8 cellular contexts compared by ENCODE assay signal in the genomic region with DNA sequence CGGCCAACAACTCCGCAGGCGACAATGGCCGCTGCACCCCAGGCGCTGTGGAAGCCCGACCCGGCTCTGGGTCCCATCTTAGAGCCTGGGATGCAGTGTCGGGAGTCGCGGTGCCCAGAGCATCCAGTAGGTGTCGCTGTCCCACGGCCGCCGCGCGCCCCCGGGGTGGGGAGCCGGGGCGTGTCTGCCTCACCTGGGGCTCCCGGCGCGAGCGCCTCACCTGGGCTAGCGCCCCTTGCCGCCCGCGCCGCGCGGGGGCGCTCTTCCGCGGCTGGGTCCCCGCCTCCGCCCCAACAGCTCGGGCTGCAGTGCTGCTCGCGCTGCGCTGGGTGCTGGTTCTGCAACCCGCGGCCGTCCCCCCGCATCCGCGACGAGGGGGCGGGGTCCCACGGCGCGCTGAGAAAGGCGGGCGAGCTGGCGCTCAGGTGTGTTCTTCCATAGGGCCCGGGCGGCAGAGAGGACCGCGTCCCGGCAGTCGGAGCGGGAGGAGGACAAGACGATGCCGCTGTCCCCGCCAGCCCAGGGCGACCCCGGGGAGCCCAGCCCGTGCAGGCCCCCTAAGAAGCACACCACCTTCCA. TPM values are rescaled to one million over a fixed set of nuclear protein-coding genes. Genes with fewer than 3 reads are reported as not detected.
DNase-seq lines count a peak whose midpoint lies in the region; ATAC-seq and TF ChIP-seq lines count a peak whose summit lies in the region.

A gene with protein sequence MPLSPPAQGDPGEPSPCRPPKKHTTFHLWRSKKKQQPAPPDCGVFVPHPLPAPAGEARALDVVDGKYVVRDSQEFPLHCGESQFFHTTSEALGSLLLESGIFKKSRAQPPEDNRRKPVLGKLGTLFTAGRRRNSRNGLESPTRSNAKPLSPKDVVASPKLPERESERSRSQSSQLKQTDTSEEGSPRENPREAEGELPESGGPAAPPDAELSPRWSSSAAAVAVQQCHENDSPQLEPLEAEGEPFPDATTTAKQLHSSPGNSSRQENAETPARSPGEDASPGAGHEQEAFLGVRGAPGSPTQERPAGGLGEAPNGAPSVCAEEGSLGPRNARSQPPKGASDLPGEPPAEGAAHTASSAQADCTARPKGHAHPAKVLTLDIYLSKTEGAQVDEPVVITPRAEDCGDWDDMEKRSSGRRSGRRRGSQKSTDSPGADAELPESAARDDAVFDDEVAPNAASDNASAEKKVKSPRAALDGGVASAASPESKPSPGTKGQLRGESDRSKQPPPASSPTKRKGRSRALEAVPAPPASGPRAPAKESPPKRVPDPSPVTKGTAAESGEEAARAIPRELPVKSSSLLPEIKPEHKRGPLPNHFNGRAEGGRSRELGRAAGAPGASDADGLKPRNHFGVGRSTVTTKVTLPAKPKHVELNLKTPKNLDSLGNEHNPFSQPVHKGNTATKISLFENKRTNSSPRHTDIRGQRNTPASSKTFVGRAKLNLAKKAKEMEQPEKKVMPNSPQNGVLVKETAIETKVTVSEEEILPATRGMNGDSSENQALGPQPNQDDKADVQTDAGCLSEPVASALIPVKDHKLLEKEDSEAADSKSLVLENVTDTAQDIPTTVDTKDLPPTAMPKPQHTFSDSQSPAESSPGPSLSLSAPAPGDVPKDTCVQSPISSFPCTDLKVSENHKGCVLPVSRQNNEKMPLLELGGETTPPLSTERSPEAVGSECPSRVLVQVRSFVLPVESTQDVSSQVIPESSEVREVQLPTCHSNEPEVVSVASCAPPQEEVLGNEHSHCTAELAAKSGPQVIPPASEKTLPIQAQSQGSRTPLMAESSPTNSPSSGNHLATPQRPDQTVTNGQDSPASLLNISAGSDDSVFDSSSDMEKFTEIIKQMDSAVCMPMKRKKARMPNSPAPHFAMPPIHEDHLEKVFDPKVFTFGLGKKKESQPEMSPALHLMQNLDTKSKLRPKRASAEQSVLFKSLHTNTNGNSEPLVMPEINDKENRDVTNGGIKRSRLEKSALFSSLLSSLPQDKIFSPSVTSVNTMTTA (N-terminal part only) (plus strand): TSS at position 308 of the 579 bp plus-strand sequence. CDS start 192 bp downstream, at position 500.

- no peaks in the 10 kb centered on the region for H4K20me1 ChIP-seq in DOHH2 (ENCODE audit: control insufficient read depth, insufficient read depth, low read depth, low read length)

- H3F3A ChIP-seq in DOHH2 (ENCODE audit: control insufficient read depth, insufficient read depth): no peaks in the 10 kb centered on the region

- intact Hi-C loops in left lung (cut with DNase I): no loop called here

- H3K27me3 ChIP-seq in DOHH2 (ENCODE audit: control insufficient read depth, low read length) (peaks cover 14% of the 10 kb centered on the region), left lung (peaks cover 39 to 85% of the 10 kb centered on the region in 2 donors)

- H3K9me3 ChIP-seq in DOHH2 (ENCODE audit: control insufficient read depth, insufficient read depth, low read length): no peaks in the 10 kb centered on the region
- no peaks in the 10 kb centered on the region for H3K9me3 ChIP-seq in left lung

- H3K36me3 ChIP-seq in DOHH2 (ENCODE audit: control insufficient read depth, low read length) (no peaks in the 10 kb centered on the region), left lung (no peaks in the 10 kb centered on the region)

- H3K4me1 ChIP-seq in DOHH2 (ENCODE audit: control insufficient read depth, low read length) (peaks cover 8% of the 10 kb centered on the region; the same call in 1 of the 2 replicates), left lung (peaks cover 4 to 18% of the 10 kb centered on the region in 2 donors)

- H3K9me2 ChIP-seq in DOHH2 (replicated peaks; ENCODE audit: control insufficient read depth, low read length): no peaks in the 10 kb centered on the region

- H3K27ac ChIP-seq in DOHH2 (ENCODE audit: low read depth, low read length) (no peak within 1 kb of the TSS), left lung (no peak within 1 kb of the TSS)

- POLR2A ChIA-PET in HEK293T (lab: Yijun Ruan, JAX): interaction anchor here (1.1 kb wide), 1 partner anchor 35 kb away, joined by 3 read pairs; a partner anchor contains a TSS

- DNase-seq in HEK293T (ENCODE audit: extremely low spot score): peak; percentile 86
- DNase-seq in NCI-H2029 (lab: John Stamatoyannopoulos, UW): peak; percentile 58
- peak; percentile 45 for DNase-seq in activated CD4-positive, alpha-beta T cell treated with anti-CD3 and anti-CD28 coated beads for 1 hour
- peak; percentile 36 for DNase-seq in cerebellum (ENCODE audit: low spot score)
- peak; percentile 67 to 93 for DNase-seq in left lung
- peak; percentile 66 to 78 for DNase-seq in stimulated activated CD4-positive, alpha-beta T cell treated with anti-CD3 and anti-CD28 coated beads, Interleukin-2, amount 100 ng/mL, for 48 hours

- CTCF ChIA-PET in HEK293T (lab: Yijun Ruan, JAX): interaction anchor here (0.6 to 1.9 kb wide), 10 partner anchors 9 to 224 kb away, joined by 3 to 8 read pairs (median 4); a partner anchor contains a TSS

- TF ChIP-seq CTCF in DOHH2 (IDR thresholded peaks at IDR 0.05; ENCODE audit: low read depth, low read length, poor library complexity, severe bottlenecking): peak; percentile 74
- TF ChIP-seq CTCF in left lung (IDR thresholded peaks at IDR 0.05): peak; percentile 87 to 93

- ATAC-seq in left lung: peak; percentile 99
- ATAC-seq in HG03135 (IDR thresholded peaks at IDR 0.05; ENCODE audit: unreplicated experiment): no peak

- H3K4me3 ChIP-seq in DOHH2 (ENCODE audit: low read length): no peak within 1 kb of the TSS
- peak within 1 kb of the TSS; percentile 42 to 43 for H3K4me3 ChIP-seq in left lung

- peak within 1 kb of the TSS; percentile 43 for H3K4me2 ChIP-seq in DOHH2 (ENCODE audit: low read length)

- no peaks in the 10 kb centered on the region for H3K79me2 ChIP-seq in DOHH2 (ENCODE audit: control insufficient read depth, low read length)

TF ChIP-seq in HEK293T, 16 proteins besides CTCF, POLR2A, EP300 and RAD21:
- TF ChIP-seq ZNF384 (IDR thresholded peaks at IDR 0.05): no peak
- TF ChIP-seq SP1 (IDR thresholded peaks at IDR 0.05): no peak
- no peak for TF ChIP-seq HDGF (IDR thresholded peaks at IDR 0.05; ENCODE audit: borderline replicate concordance)
- no peak for TF ChIP-seq L3MBTL2 (conservative IDR thresholded peaks at IDR 0.05)
- TF ChIP-seq FOXA1 (IDR thresholded peaks at IDR 0.05): no peak
- no peak for TF ChIP-seq BHLHE40 (IDR thresholded peaks at IDR 0.05; ENCODE audit: borderline replicate concordance)
- no peak for TF ChIP-seq FOXK2 (IDR thresholded peaks at IDR 0.05)

RNA-seq across cellular contexts. Expression of the gene that starts here (rescaled TPM):
- total RNA-seq in cerebellum (0.91 TPM), left lung (10 to 100 TPM; 23.7 to 37.1 TPM)

Comparison
In these comparisons a context has a peak if more than half of its experiments do, and no peak if none do; other contexts are left out.
1. RNA of the gene that starts here (total RNA-seq): 23.7 to 37.1 TPM in left lung; 0.91 TPM in cerebellum (single experiment); every median in the first group is over 10 times any median in the second.
2. Peak in DNase-seq in cerebellum; RNA of the gene not detected or under 1 TPM.
3. DNase-seq: peak in every context shown above with its lines; median percentile 86 in HEK293T; 80 in left lung; 72 in stimulated activated CD4-positive, alpha-beta T cell treated with anti-CD3 and anti-CD28 coated beads, Interleukin-2, amount 100 ng/mL, for 48 hours; 58 in NCI-H2029; 45 in activated CD4-positive, alpha-beta T cell treated with anti-CD3 and anti-CD28 coated beads for 1 hour; 36 in cerebellum.